Comparison of ENCODE assay signal across 10 cellular contexts in genomic region chr12:56120158-56120846, GRCh38. TPM values are rescaled to one million over a fixed set of nuclear protein-coding genes. Genes with fewer than 3 reads are reported as not detected.
A peak's percentile ranks its signal among the peaks of the same experiment; 100 is the strongest.
DNase-seq lines count a peak whose midpoint lies in the region; ATAC-seq and TF ChIP-seq lines count a peak whose summit lies in the region.
"Had no signal": no experiment of that assay in that cellular context is flagged by ENCODE, and none has a peak within 500 bp of the region (broad histone marks: within the 10 kb centered on the region; RNA-seq: fewer than 3 reads in every experiment).

No MANE protein-coding gene starts in this region.

- H3K4me1 Mint-ChIP-seq in stimulated activated naive CD8-positive, alpha-beta T cell treated with anti-CD3 and anti-CD28 coated beads, Interleukin-15, Interleukin-2, amounts not matched to agents 100 ng/mL and 50 ng/mL, for 24 hours (ENCODE audit: low read depth), result peaks cover 42% of the 10 kb centered on the region
- H3K4me1 Mint-ChIP-seq in stimulated activated naive CD8-positive, alpha-beta T cell treated with anti-CD3 and anti-CD28 coated beads, Interleukin-15, amount 100 ng/mL, for 72 hours, result peaks cover 51% of the 10 kb centered on the region
- H3K4me1 Mint-ChIP-seq in naive thymus-derived CD8-positive, alpha-beta T cell, result peaks cover 27 to 53% (median 40%) of the 10 kb centered on the region in 4 donors
- H3K4me1 Mint-ChIP-seq in Calu3 (ENCODE audit: low read depth, unreplicated experiment), result peaks cover 17% of the 10 kb centered on the region

- no peak for DNase-seq in stimulated activated naive CD8-positive, alpha-beta T cell treated with anti-CD3 and anti-CD28 coated beads, Interleukin-15, amount 100 ng/mL, for 72 hours
- DNase-seq in choroid plexus epithelial cell (ENCODE audit: low read depth) (peak; percentile 16), Calu3 (no peak)
- DNase-seq in naive thymus-derived CD8-positive, alpha-beta T cell, result no peak
- DNase-seq in effector CD8-positive, alpha-beta T cell (lab: John Stamatoyannopoulos, UW), result no peak
- DNase-seq: T-helper 17 cell had no signal

- no peaks in the 10 kb centered on the region for H3K9me3 Mint-ChIP-seq in stimulated activated naive CD8-positive, alpha-beta T cell treated with anti-CD3 and anti-CD28 coated beads, Interleukin-15, Interleukin-2, amounts not matched to agents 100 ng/mL and 50 ng/mL, for 24 hours
- H3K9me3 Mint-ChIP-seq in stimulated activated naive CD8-positive, alpha-beta T cell treated with anti-CD3 and anti-CD28 coated beads, Interleukin-15, amount 100 ng/mL, for 72 hours, result no peaks in the 10 kb centered on the region
- no peaks in the 10 kb centered on the region for H3K9me3 Mint-ChIP-seq in naive thymus-derived CD8-positive, alpha-beta T cell
- no peaks in the 10 kb centered on the region for H3K9me3 Mint-ChIP-seq in Calu3 (ENCODE audit: low read depth, unreplicated experiment)
- H3K9me3 Mint-ChIP-seq: CD8-positive, alpha-beta T cell had no signal

- no peak overlapping the region for H3K4me3 ChIP-seq in choroid plexus epithelial cell (ENCODE audit: low read depth, low read length)

- intact Hi-C loops in Calu3 (cut with micrococcal nuclease; ENCODE audit: unreplicated experiment), result loop anchor here (10.0 kb wide), 1 partner anchor 344 kb away; the partner anchor contains the start of gene SPRYD4

- CTCF ChIA-PET in Calu3 (lab: Charles Lee), result interaction anchor here (0.8 to 3.3 kb wide), 5 partner anchors 8 to 102 kb away, joined by 4 to 53 read pairs (median 5); partner anchors contain the start of genes ESYT1, MYL6, MYL6B and RNF41

- no peak for ATAC-seq in stimulated activated naive CD8-positive, alpha-beta T cell treated with anti-CD3 and anti-CD28 coated beads, Interleukin-15, amount 100 ng/mL, for 72 hours
- no peak for ATAC-seq in naive thymus-derived CD8-positive, alpha-beta T cell
- ATAC-seq in GM21381 (IDR thresholded peaks at IDR 0.05; ENCODE audit: unreplicated experiment) (no peak), HG03520 (IDR thresholded peaks at IDR 0.05; ENCODE audit: unreplicated experiment) (no peak)
- ATAC-seq: CD8-positive, alpha-beta T cell; T-helper 17 cell had no signal

- H3K36me3 Mint-ChIP-seq in stimulated activated naive CD8-positive, alpha-beta T cell treated with anti-CD3 and anti-CD28 coated beads, Interleukin-15, Interleukin-2, amounts not matched to agents 100 ng/mL and 50 ng/mL, for 24 hours (ENCODE audit: low read depth), result peaks cover 44% of the 10 kb centered on the region
- peaks cover 11 to 29% (median 14%) of the 10 kb centered on the region in 3 donors for H3K36me3 Mint-ChIP-seq in naive thymus-derived CD8-positive, alpha-beta T cell
- peaks cover 52% of the 10 kb centered on the region for H3K36me3 Mint-ChIP-seq in Calu3 (ENCODE audit: insufficient read depth, unreplicated experiment)

- BruUV-seq in Calu3 (replicated peaks; lab: Mats Ljungman, UMichigan), result no TSS peak

- TF ChIP-seq CTCF in choroid plexus epithelial cell (conservative IDR thresholded peaks at IDR 0.05; ENCODE audit: low read depth, low read length) (no peak), Calu3 (IDR thresholded peaks at IDR 0.05; ENCODE audit: unreplicated experiment) (no peak)

- H3K27me3 Mint-ChIP-seq in stimulated activated naive CD8-positive, alpha-beta T cell treated with anti-CD3 and anti-CD28 coated beads, Interleukin-15, Interleukin-2, amounts not matched to agents 100 ng/mL and 50 ng/mL, for 24 hours, result no peaks in the 10 kb centered on the region
- no peaks in the 10 kb centered on the region for H3K27me3 Mint-ChIP-seq in stimulated activated naive CD8-positive, alpha-beta T cell treated with anti-CD3 and anti-CD28 coated beads, Interleukin-15, amount 100 ng/mL, for 72 hours
- H3K27me3 Mint-ChIP-seq in naive thymus-derived CD8-positive, alpha-beta T cell, result no peaks in the 10 kb centered on the region
- H3K27me3 Mint-ChIP-seq in Calu3 (ENCODE audit: unreplicated experiment), result no peaks in the 10 kb centered on the region
- H3K27me3 Mint-ChIP-seq: T-helper 17 cell had no signal

- H3K4me3 Mint-ChIP-seq in stimulated activated naive CD8-positive, alpha-beta T cell treated with anti-CD3 and anti-CD28 coated beads, Interleukin-15, Interleukin-2, amounts not matched to agents 100 ng/mL and 50 ng/mL, for 24 hours, result peak overlapping the region; percentile 97
- H3K4me3 Mint-ChIP-seq in stimulated activated naive CD8-positive, alpha-beta T cell treated with anti-CD3 and anti-CD28 coated beads, Interleukin-15, amount 100 ng/mL, for 72 hours, result peak overlapping the region in 1 of 2 donors; percentile 45
- H3K4me3 Mint-ChIP-seq in naive thymus-derived CD8-positive, alpha-beta T cell, result peak overlapping the region in 1 of 10 donors; percentile 7
- H3K4me3 Mint-ChIP-seq in Calu3 (ENCODE audit: low read depth, unreplicated experiment), result no peak overlapping the region

- peak overlapping the region; percentile 83 for H3K27ac Mint-ChIP-seq in stimulated activated naive CD8-positive, alpha-beta T cell treated with anti-CD3 and anti-CD28 coated beads, Interleukin-15, Interleukin-2, amounts not matched to agents 100 ng/mL and 50 ng/mL, for 24 hours
- no peak overlapping the region for H3K27ac Mint-ChIP-seq in stimulated activated naive CD8-positive, alpha-beta T cell treated with anti-CD3 and anti-CD28 coated beads, Interleukin-15, amount 100 ng/mL, for 72 hours
- H3K27ac Mint-ChIP-seq in naive thymus-derived CD8-positive, alpha-beta T cell, result peak overlapping the region in 8 of 10 donors; percentile 20 to 99 (median 66)
- H3K27ac Mint-ChIP-seq in Calu3 (ENCODE audit: unreplicated experiment), result no peak overlapping the region
- H3K27ac Mint-ChIP-seq: CD8-positive, alpha-beta T cell had no signal

- POLR2A ChIA-PET in naive thymus-derived CD8-positive, alpha-beta T cell (lab: Charles Lee), result interaction anchor here (0.7 to 17.5 kb wide), 10 partner anchors 8 to 159 kb away, joined by 3 to 284 read pairs (median 30); partner anchors contain the start of genes ANKRD52, ESYT1, PA2G4 and RNF41

RNA-seq across cellular contexts. Expression of gene ZC3H10, which starts 2.2 kb away (rescaled TPM):
- total RNA-seq in naive thymus-derived CD8-positive, alpha-beta T cell, result 10 to 100 TPM; 15.1 to 15.9 TPM
- polyA plus RNA-seq in naive thymus-derived CD8-positive, alpha-beta T cell, result 1 to 10 TPM; 1.3 to 2.5 (median 1.8) TPM
- total RNA-seq in Calu3 (2022), result 6.6 and 8.2 TPM in 2 replicates

RNA-seq across cellular contexts. Expression of gene RPL41, which starts 3.9 kb away (rescaled TPM):
- 1,000 to 10,000 TPM; 5,098 to 5,261 TPM for total RNA-seq in naive thymus-derived CD8-positive, alpha-beta T cell
- polyA plus RNA-seq in naive thymus-derived CD8-positive, alpha-beta T cell, result over 10,000 TPM in 1 of 3 donors, 1,000 to 10,000 TPM in 2; 8,782 to 10,436 (median 9,902) TPM
- total RNA-seq in Calu3 (2022), result 2,379 and 2,426 TPM in 2 replicates

RNA-seq across cellular contexts. Expression of gene ESYT1, which starts 7.8 kb away (rescaled TPM):
- total RNA-seq in naive thymus-derived CD8-positive, alpha-beta T cell, result 100 to 1,000 TPM; 257 to 270 TPM
- polyA plus RNA-seq in naive thymus-derived CD8-positive, alpha-beta T cell, result 100 to 1,000 TPM; 354 to 433 (median 357) TPM
- total RNA-seq in Calu3 (2022), result 72.7 and 91.1 TPM in 2 replicates

RNA-seq across cellular contexts. Expression of gene PA2G4, which starts 15.9 kb away (rescaled TPM):
- 100 to 1,000 TPM; 132 to 135 TPM for total RNA-seq in naive thymus-derived CD8-positive, alpha-beta T cell
- 100 to 1,000 TPM; 219 to 241 (median 241) TPM for polyA plus RNA-seq in naive thymus-derived CD8-positive, alpha-beta T cell
- total RNA-seq in Calu3 (2022), result 229 and 233 TPM in 2 replicates

RNA-seq across cellular contexts. Expression of gene MYL6B, which starts 32.1 kb away (rescaled TPM):
- 1 to 10 TPM; 3.5 to 5.9 TPM for total RNA-seq in naive thymus-derived CD8-positive, alpha-beta T cell
- 1 to 10 TPM; 3.4 to 4.0 (median 3.8) TPM for polyA plus RNA-seq in naive thymus-derived CD8-positive, alpha-beta T cell
- 52.4 and 53.7 TPM in 2 replicates for total RNA-seq in Calu3 (2022)

Comparison
In these comparisons a context has a peak if more than half of its experiments do, and no peak if none do; other contexts are left out.
1. H3K27ac Mint-ChIP-seq: peak in stimulated activated naive CD8-positive, alpha-beta T cell treated with anti-CD3 and anti-CD28 coated beads, Interleukin-15, Interleukin-2, amounts not matched to agents 100 ng/mL and 50 ng/mL, for 24 hours (single experiment) and naive thymus-derived CD8-positive, alpha-beta T cell (8 of 10); none in stimulated activated naive CD8-positive, alpha-beta T cell treated with anti-CD3 and anti-CD28 coated beads, Interleukin-15, amount 100 ng/mL, for 72 hours (0 of 2) and Calu3 (single experiment).